ENCODE assay signal across 17 cellular contexts in genomic region chr11:75098835-75099439, GRCh38. TPM values are rescaled to one million over a fixed set of nuclear protein-coding genes. Genes with fewer than 3 reads are reported as not detected.
"Had no signal": no experiment of that assay in that cellular context is flagged by ENCODE, and none has a peak within 500 bp of the region (broad histone marks: within the 10 kb centered on the region; RNA-seq: fewer than 3 reads in every experiment).

No MANE protein-coding gene starts in this region.

RNA-seq across cellular contexts. Expression of gene OR2AT4, which starts 2.3 kb away (rescaled TPM):
- total RNA-seq: naive thymus-derived CD4-positive, alpha-beta T cell; natural killer cell; omental fat pad; osteocyte; pancreas; posterior vena cava; pulmonary artery endothelial cell; right atrium auricular region; smooth muscle cell; spleen; stomach; subcutaneous adipose tissue; temporal lobe; transverse colon; upper lobe of right lung; uterus had no signal
- polyA plus RNA-seq: naive thymus-derived CD4-positive, alpha-beta T cell; smooth muscle cell; spleen; stomach; urinary bladder had no signal

RNA-seq across cellular contexts. Expression of gene SLCO2B1, which starts 52.0 kb away (rescaled TPM):
- total RNA-seq: natural killer cell, smooth muscle cell had no signal
- polyA plus RNA-seq: naive thymus-derived CD4-positive, alpha-beta T cell had no signal
